8 cellular contexts compared by ENCODE assay signal in the genomic region with DNA sequence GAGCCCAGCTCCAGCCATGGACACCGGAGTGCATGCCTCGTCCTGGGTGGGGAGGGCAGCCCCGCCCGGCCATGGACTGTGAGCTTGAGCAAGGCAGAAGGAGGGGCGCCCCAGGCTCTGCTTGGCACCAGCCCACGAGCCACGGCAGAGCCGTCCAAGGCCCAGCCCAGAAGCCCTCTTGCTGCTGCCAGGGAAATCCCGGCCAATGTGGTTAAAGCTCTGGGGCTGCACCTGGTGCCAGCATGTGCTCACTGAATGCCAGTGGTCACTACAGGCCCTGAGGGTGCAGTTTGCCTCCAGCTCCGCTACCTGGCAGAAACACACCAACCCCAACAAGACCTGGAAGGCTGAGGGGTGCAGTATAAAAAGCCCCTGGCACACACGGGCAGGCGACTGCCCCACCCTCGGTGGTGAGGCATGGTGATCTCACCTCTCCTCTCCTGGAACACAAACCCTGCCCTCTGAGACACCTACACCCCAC. TPM values are rescaled to one million over a fixed set of nuclear protein-coding genes. Genes with fewer than 3 reads are reported as not detected.
DNase-seq lines count a peak whose midpoint lies in the region; ATAC-seq and TF ChIP-seq lines count a peak whose summit lies in the region.

No MANE protein-coding gene starts in this region.

- H3K4me3 ChIP-seq in adrenal gland = no peak overlapping the region
- H3K4me3 ChIP-seq in gastrocnemius medialis = peak overlapping the region in 3 of 4 donors; percentile 7 to 33 (median 32)

- peak in 1 of 2 donors; percentile 74 for TF ChIP-seq POLR2A in adrenal gland (IDR thresholded peaks at IDR 0.05)
- TF ChIP-seq POLR2A in gastrocnemius medialis (IDR thresholded peaks at IDR 0.05) = no peak

- H3K9me3 ChIP-seq in adrenal gland (replicated peaks in 1 of 3) (no peaks in the 10 kb centered on the region), gastrocnemius medialis (no peaks in the 10 kb centered on the region)

- peak; percentile 65 for DNase-seq in EL
- DNase-seq in adrenal gland = peak; percentile 84 to 96 (median 95)
- peak; percentile 84 for DNase-seq in cardiac septum (ENCODE audit: low spot score)
- peak; percentile 88 to 97 for DNase-seq in gastrocnemius medialis
- DNase-seq in stimulated activated CD4-positive, alpha-beta T cell treated with anti-CD3 and anti-CD28 coated beads, Interleukin-1b, Interleukin-23, amount 100 ng/mL, for 48 hours = no peak
- no peak for DNase-seq in DMS53 (lab: John Stamatoyannopoulos, UW)

- peak in 1 of 6 experiments; percentile 11 for TF ChIP-seq CTCF in adrenal gland (IDR thresholded peaks at IDR 0.05)
- no peak for TF ChIP-seq CTCF in gastrocnemius medialis (IDR thresholded peaks at IDR 0.05 in 4 of 5, conservative IDR thresholded peaks at IDR 0.05 in 1 of 5)

- peaks cover 51 to 63% of the 10 kb centered on the region in 2 donors for H3K4me1 ChIP-seq in adrenal gland (replicated peaks in 1 of 2)
- peaks cover 71 to 83% of the 10 kb centered on the region in 2 donors for H3K4me1 ChIP-seq in gastrocnemius medialis

- peaks cover 0 to 21% of the 10 kb centered on the region in 2 donors for H3K36me3 ChIP-seq in adrenal gland (replicated peaks in 1 of 2)
- peaks cover 0 to 15% of the 10 kb centered on the region in 2 donors for H3K36me3 ChIP-seq in gastrocnemius medialis

- no peaks in the 10 kb centered on the region for H3K27me3 ChIP-seq in adrenal gland
- no peaks in the 10 kb centered on the region for H3K27me3 ChIP-seq in gastrocnemius medialis

- H3K27ac ChIP-seq in adrenal gland (peak overlapping the region in 4 of 5 donors; percentile 19 to 83 (median 79)), gastrocnemius medialis (peak overlapping the region; percentile 81 to 92 (median 89))

- ATAC-seq in gastrocnemius medialis (peak; percentile 86 to 90), HG02588 (IDR thresholded peaks at IDR 0.05; ENCODE audit: unreplicated experiment) (no peak), HG03039 (IDR thresholded peaks at IDR 0.05; ENCODE audit: unreplicated experiment) (no peak)

- intact Hi-C loops in adrenal gland (cut with DNase I) = loop anchor here in 1 of 2 donors (10.0 kb wide), 1 partner anchor 379 kb away; no protein-coding TSS in a partner anchor
- intact Hi-C loops in cardiac septum (cut with DNase I) = no loop called here
- intact Hi-C loops in gastrocnemius medialis (cut with DNase I; ENCODE audit: low total_unique reads) = no loop called here

- in situ Hi-C loops in gastrocnemius medialis (cut with MboI; ENCODE audit: low sequenced_read_pairs in 4 of 4) = no loop called here

- 18 to 21% (median 21%) methylated on average over 13 of the region's 13 CpGs; no CpG with 5 or more reads in 1 of the 4 donors for WGBS in adrenal gland, 4 donors

RNA-seq across cellular contexts. Expression of gene BRD3, which starts 11.8 kb away (rescaled TPM):
- total RNA-seq in adrenal gland (10 to 100 TPM; 16.0 to 73.1 (median 24.1) TPM), cardiac septum (27.5 TPM), gastrocnemius medialis (10 to 100 TPM; 10.8 to 21.5 (median 16.5) TPM)
- 10 to 100 TPM in 2 of 3 donors, 1 to 10 TPM in 1; 8.4 to 18.1 (median 10.4) TPM for polyA plus RNA-seq in adrenal gland

RNA-seq across cellular contexts. Expression of gene BRD3OS, which starts 30.7 kb away (rescaled TPM):
- total RNA-seq in adrenal gland = 10 to 100 TPM; 14.7 to 70.6 (median 29.1) TPM
- polyA plus RNA-seq in adrenal gland = 10 to 100 TPM; 18.2 to 22.4 (median 20.0) TPM
- total RNA-seq in cardiac septum = 9.0 TPM
- total RNA-seq in gastrocnemius medialis = 1 to 10 TPM in 3 of 4 donors, under 1 TPM in 1; 0.76 to 9.3 (median 5.8) TPM

Comparison
In these comparisons a context has a peak if more than half of its experiments do, and no peak if none do; other contexts are left out.
1. DNase-seq: peak in EL (single experiment), adrenal gland (7 of 7), cardiac septum (single experiment) and gastrocnemius medialis (2 of 2); none in stimulated activated CD4-positive, alpha-beta T cell treated with anti-CD3 and anti-CD28 coated beads, Interleukin-1b, Interleukin-23, amount 100 ng/mL, for 48 hours (single experiment) and DMS53 (single experiment).
2. H3K4me3 ChIP-seq: peak in gastrocnemius medialis (3 of 4); none in adrenal gland (0 of 4).
3. ATAC-seq: peak in gastrocnemius medialis (2 of 2); none in HG02588 (single experiment) and HG03039 (single experiment).